16 cellular contexts compared by ENCODE assay signal in the genomic region with DNA sequence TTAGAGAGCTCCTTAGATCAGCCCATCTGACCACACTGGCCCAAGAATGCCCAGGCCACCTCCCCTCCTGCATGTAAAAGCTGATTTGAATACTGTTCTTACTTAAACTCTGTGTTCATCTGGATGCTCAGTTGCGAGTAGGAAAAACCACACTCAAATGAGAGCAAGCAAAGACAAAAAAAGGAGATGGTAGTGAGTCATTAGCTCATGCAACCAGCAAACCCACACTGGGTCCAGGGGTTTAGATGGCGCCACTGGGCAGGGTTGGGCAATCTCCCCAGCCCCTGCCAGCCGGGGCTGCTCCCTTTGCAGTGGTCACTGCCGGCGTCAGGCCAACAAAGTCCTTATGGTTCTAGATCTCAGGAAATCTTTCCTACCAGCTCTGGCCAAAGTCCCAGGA. TPM values are rescaled to one million over a fixed set of nuclear protein-coding genes. Genes with fewer than 3 reads are reported as not detected.
DNase-seq lines count a peak whose midpoint lies in the region; ATAC-seq and TF ChIP-seq lines count a peak whose summit lies in the region.
"Had no signal": no experiment of that assay in that cellular context is flagged by ENCODE, and none has a peak within 500 bp of the region (broad histone marks: within the 10 kb centered on the region; RNA-seq: fewer than 3 reads in every experiment).

No MANE protein-coding gene starts in this region.

- no peak overlapping the region for H3K4me3 Mint-ChIP-seq in stimulated activated effector memory CD8-positive, alpha-beta T cell treated with anti-CD3 and anti-CD28 coated beads, Interleukin-12 subunit alpha, Interleukin-12 subunit beta, amount 100 ng/mL, for 72 hours
- H3K4me3 Mint-ChIP-seq: natural killer cell treated with Interleukin-12 subunit alpha and Interleukin-12 subunit beta and Interleukin-15 and Interleukin-18, amount 100 ng/mL, for 72 hours had no signal

- no peak for ATAC-seq in stimulated activated effector memory CD8-positive, alpha-beta T cell treated with anti-CD3 and anti-CD28 coated beads, Interleukin-12 subunit alpha, Interleukin-12 subunit beta, amount 100 ng/mL, for 72 hours
- no peak for ATAC-seq in HG02642 (IDR thresholded peaks at IDR 0.05; ENCODE audit: poor library complexity, unreplicated experiment)
- no peak for ATAC-seq in GM21515 (IDR thresholded peaks at IDR 0.05; ENCODE audit: unreplicated experiment)
- ATAC-seq: natural killer cell treated with Interleukin-12 subunit alpha and Interleukin-12 subunit beta and Interleukin-15 and Interleukin-18, amount 100 ng/mL, for 72 hours had no signal

- DNase-seq in ELR (ENCODE audit: low read depth) (peak; percentile 28), RPMI7951 (ENCODE audit: low read depth) (peak; percentile 94), fibroblast of villous mesenchyme (ENCODE audit: low read depth) (peak; percentile 45), GM10266 (ENCODE audit: extremely low spot score) (no peak), NCI-H2227 (lab: John Stamatoyannopoulos, UW; ENCODE audit: unreplicated experiment) (no peak)
- no peak for DNase-seq in stimulated activated effector memory CD8-positive, alpha-beta T cell treated with anti-CD3 and anti-CD28 coated beads, Interleukin-12 subunit alpha, Interleukin-12 subunit beta, amount 100 ng/mL, for 72 hours (ENCODE audit: low spot score in 2 of 2)
- DNase-seq: activated gamma-delta T cell treated with Interleukin-2 at 50 U/mL for 16 hours; HCEC 1CT; NCI-H1105; NCI-H345; stimulated activated CD8-positive, alpha-beta memory T cell treated with anti-CD3 and anti-CD28 coated beads, Interleukin-4, amount 100 ng/mL, for 48 hours; upper lobe of left lung had no signal

- H3K4me1 Mint-ChIP-seq in stimulated activated effector memory CD8-positive, alpha-beta T cell treated with anti-CD3 and anti-CD28 coated beads, Interleukin-12 subunit alpha, Interleukin-12 subunit beta, amount 100 ng/mL, for 72 hours: no peaks in the 10 kb centered on the region

- H3K36me3 Mint-ChIP-seq in stimulated activated effector memory CD8-positive, alpha-beta T cell treated with anti-CD3 and anti-CD28 coated beads, Interleukin-12 subunit alpha, Interleukin-12 subunit beta, amount 100 ng/mL, for 72 hours: no peaks in the 10 kb centered on the region

- H3K9me3 Mint-ChIP-seq in stimulated activated effector memory CD8-positive, alpha-beta T cell treated with anti-CD3 and anti-CD28 coated beads, Interleukin-12 subunit alpha, Interleukin-12 subunit beta, amount 100 ng/mL, for 72 hours: peaks cover 8% of the 10 kb centered on the region

- no peak overlapping the region for H3K4me3 ChIP-seq in fibroblast of villous mesenchyme (ENCODE audit: low read depth, low read length)
- H3K4me3 ChIP-seq: right atrium auricular region, upper lobe of left lung had no signal

- peak overlapping the region; percentile 2 for H3K27ac Mint-ChIP-seq in stimulated activated effector memory CD8-positive, alpha-beta T cell treated with anti-CD3 and anti-CD28 coated beads, Interleukin-12 subunit alpha, Interleukin-12 subunit beta, amount 100 ng/mL, for 72 hours

- TF ChIP-seq CTCF in fibroblast of villous mesenchyme (IDR thresholded peaks at IDR 0.05; ENCODE audit: insufficient read depth, low read depth, low read length) (no peak), GM10266 (IDR thresholded peaks at IDR 0.05; ENCODE audit: control insufficient read depth, insufficient read depth, low read depth, missing control alignments) (no peak)

RNA-seq across cellular contexts. Expression of gene TSPAN15, which starts 32.7 kb away (rescaled TPM):
- 23.1 and 29.2 TPM in 2 replicates for total RNA-seq in RPMI7951 (2014; rRNA removed; shearing (Covaris generic))
- total RNA-seq in fibroblast of villous mesenchyme: 5.5 and 6.0 TPM in 2 replicates

Comparison
In these comparisons a context has a peak if more than half of its experiments do, and no peak if none do; other contexts are left out.
1. DNase-seq: peak in ELR (single experiment), RPMI7951 (single experiment) and fibroblast of villous mesenchyme (single experiment); none in stimulated activated effector memory CD8-positive, alpha-beta T cell treated with anti-CD3 and anti-CD28 coated beads, Interleukin-12 subunit alpha, Interleukin-12 subunit beta, amount 100 ng/mL, for 72 hours (0 of 2), GM10266 (single experiment) and NCI-H2227 (single experiment).